Comparison of ENCODE assay signal across 24 cellular contexts in the genomic region with DNA sequence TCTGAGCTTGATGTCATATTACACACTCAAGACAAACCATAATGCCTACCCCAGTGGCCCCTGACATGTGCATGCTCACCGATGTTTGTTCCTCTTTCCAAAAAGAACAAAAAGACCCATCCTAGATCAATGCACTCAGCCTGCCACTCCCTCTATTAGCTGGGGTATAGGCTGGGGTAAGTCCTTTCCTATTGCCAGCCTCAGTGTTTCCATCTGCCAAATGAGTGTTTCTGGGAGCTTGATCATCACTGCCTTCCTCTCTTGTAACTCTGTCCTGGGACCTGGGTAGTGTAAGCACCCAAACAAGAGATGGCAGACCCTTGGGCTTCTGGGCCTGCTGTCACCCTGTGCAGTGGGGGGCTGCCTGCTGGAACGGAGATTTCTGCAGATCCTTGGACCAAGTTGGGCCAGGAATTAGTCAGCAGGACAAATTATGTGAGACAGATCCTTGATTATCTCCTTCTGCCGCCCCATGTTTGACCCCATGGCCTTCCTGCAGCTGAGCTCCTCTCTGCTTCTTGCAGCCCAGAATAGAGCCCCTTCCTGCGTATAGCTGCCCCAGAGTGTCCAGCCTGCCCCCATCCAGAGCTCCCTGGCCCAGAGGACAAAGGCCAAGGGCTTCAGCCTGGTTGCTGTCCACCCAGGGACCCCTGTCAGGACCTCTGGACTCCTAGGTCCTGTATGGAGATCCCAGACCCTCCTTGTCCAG. TPM values are rescaled to one million over a fixed set of nuclear protein-coding genes. Genes with fewer than 3 reads are reported as not detected.
DNase-seq lines count a peak whose midpoint lies in the region; ATAC-seq and TF ChIP-seq lines count a peak whose summit lies in the region.
"Had no signal": no experiment of that assay in that cellular context is flagged by ENCODE, and none has a peak within 500 bp of the region (broad histone marks: within the 10 kb centered on the region; RNA-seq: fewer than 3 reads in every experiment).

No MANE protein-coding gene starts in this region.

- no peak for TF ChIP-seq CTCF in natural killer cell (IDR thresholded peaks at IDR 0.05)
- TF ChIP-seq CTCF in progenitor cell of endocrine pancreas (IDR thresholded peaks at IDR 0.05; ENCODE audit: unreplicated experiment), result no peak
- no peak for TF ChIP-seq CTCF in RWPE1 (conservative IDR thresholded peaks at IDR 0.05; ENCODE audit: low read depth)

- H3K27ac ChIP-seq in RWPE1, result no peak overlapping the region
- H3K27ac ChIP-seq: left ventricle myocardium inferior, uterus had no signal

- intact Hi-C loops in natural killer cell (cut with micrococcal nuclease), result no loop called here

- DNase-seq in natural killer cell (peak; percentile 12), ecto neural progenitor cell (ENCODE audit: low spot score) (peak; percentile 34), progenitor cell of endocrine pancreas (ENCODE audit: low spot score, unreplicated experiment) (peak; percentile 2), ureter (ENCODE audit: low spot score) (peak; percentile 34), RWPE1 (ENCODE audit: low spot score) (no peak)
- no peak for DNase-seq in natural killer cell treated with Interleukin-12 subunit alpha and Interleukin-12 subunit beta and Interleukin-15 and Interleukin-18, amount 100 ng/mL, for 72 hours (ENCODE audit: low spot score)
- DNase-seq: activated CD4-positive, alpha-beta T cell treated with anti-CD3 and anti-CD28 coated beads for 36 hours; C1 segment of cervical spinal cord; COR-L47; DMS79 treated with DMSO at 0.1 percent for 48 hours; hypothalamus; Kasumi-1; left ventricle myocardium inferior; NCI-H146; NCI-H2107; NCI-H446; nucleus accumbens; small intestine; uterus had no signal

- H3K4me3 Mint-ChIP-seq in natural killer cell, result no peak overlapping the region
- no peak overlapping the region for H3K4me3 Mint-ChIP-seq in natural killer cell treated with Interleukin-12 subunit alpha and Interleukin-12 subunit beta and Interleukin-15 and Interleukin-18, amount 100 ng/mL, for 72 hours
- H3K4me3 Mint-ChIP-seq in progenitor cell of endocrine pancreas (ENCODE audit: low read depth), result no peak overlapping the region
- H3K4me3 Mint-ChIP-seq: activated CD4-positive, alpha-beta T cell treated with anti-CD3 and anti-CD28 coated beads for 36 hours; central memory CD8-positive, alpha-beta T cell had no signal

- ATAC-seq in natural killer cell (no peak), HG03460 (IDR thresholded peaks at IDR 0.05; ENCODE audit: unreplicated experiment) (no peak), GM21619 (IDR thresholded peaks at IDR 0.05; ENCODE audit: unreplicated experiment) (no peak)
- no peak for ATAC-seq in natural killer cell treated with Interleukin-12 subunit alpha and Interleukin-12 subunit beta and Interleukin-15 and Interleukin-18, amount 100 ng/mL, for 72 hours
- ATAC-seq: activated CD4-positive, alpha-beta T cell treated with anti-CD3 and anti-CD28 coated beads for 36 hours; HCT116 had no signal

- CTCF ChIA-PET in RWPE1 (lab: Yijun Ruan, JAX), result no interaction called here

- POLR2A ChIA-PET in RWPE1 (lab: Yijun Ruan, JAX; ENCODE audit: low non-redundant PET), result no interaction called here

- H3K27ac Mint-ChIP-seq in natural killer cell (no peak overlapping the region), progenitor cell of endocrine pancreas (no peak overlapping the region)
- H3K27ac Mint-ChIP-seq in natural killer cell treated with Interleukin-12 subunit alpha and Interleukin-12 subunit beta and Interleukin-15 and Interleukin-18, amount 100 ng/mL, for 72 hours, result no peak overlapping the region
- H3K27ac Mint-ChIP-seq: activated CD4-positive, alpha-beta T cell treated with anti-CD3 and anti-CD28 coated beads for 36 hours; activated T-helper 2 cell treated with anti-CD3 and anti-CD28 coated beads, Interferon-gamma antibody, Interleukin-2, Interleukin-4, amounts not matched to agents 10 μg/mL and 5 μg/mL and 100 μg/mL, durations not matched to agents 14 hours and 24 hours and 36 hours had no signal

- H3K4me1 Mint-ChIP-seq in natural killer cell (no peaks in the 10 kb centered on the region), progenitor cell of endocrine pancreas (ENCODE audit: low read depth) (no peaks in the 10 kb centered on the region)
- peaks cover 1 to 3% of the 10 kb centered on the region in 2 donors for H3K4me1 Mint-ChIP-seq in natural killer cell treated with Interleukin-12 subunit alpha and Interleukin-12 subunit beta and Interleukin-15 and Interleukin-18, amount 100 ng/mL, for 72 hours (ENCODE audit: low read depth in 2 of 2)
- H3K4me1 Mint-ChIP-seq: activated CD4-positive, alpha-beta T cell treated with anti-CD3 and anti-CD28 coated beads for 36 hours; central memory CD8-positive, alpha-beta T cell had no signal

- H3K27me3 Mint-ChIP-seq in natural killer cell (ENCODE audit: low read depth in 2 of 2), result peaks cover 5 to 21% of the 10 kb centered on the region in 2 donors
- H3K27me3 Mint-ChIP-seq in natural killer cell treated with Interleukin-12 subunit alpha and Interleukin-12 subunit beta and Interleukin-15 and Interleukin-18, amount 100 ng/mL, for 72 hours, result peaks cover 2 to 19% of the 10 kb centered on the region in 2 donors
- peaks cover 5% of the 10 kb centered on the region for H3K27me3 Mint-ChIP-seq in progenitor cell of endocrine pancreas
- H3K27me3 Mint-ChIP-seq: activated CD4-positive, alpha-beta T cell treated with anti-CD3 and anti-CD28 coated beads for 36 hours had no signal

- peaks cover 4 to 6% of the 10 kb centered on the region in 2 donors for H3K9me3 Mint-ChIP-seq in natural killer cell
- H3K9me3 Mint-ChIP-seq in natural killer cell treated with Interleukin-12 subunit alpha and Interleukin-12 subunit beta and Interleukin-15 and Interleukin-18, amount 100 ng/mL, for 72 hours, result peaks cover 3% of the 10 kb centered on the region
- peaks cover 5% of the 10 kb centered on the region for H3K9me3 Mint-ChIP-seq in progenitor cell of endocrine pancreas (ENCODE audit: low read depth)

- H3K36me3 Mint-ChIP-seq in natural killer cell (peaks cover 13% of the 10 kb centered on the region), progenitor cell of endocrine pancreas (ENCODE audit: insufficient read depth) (no peaks in the 10 kb centered on the region)
- H3K36me3 Mint-ChIP-seq in natural killer cell treated with Interleukin-12 subunit alpha and Interleukin-12 subunit beta and Interleukin-15 and Interleukin-18, amount 100 ng/mL, for 72 hours, result peaks cover 8% of the 10 kb centered on the region

RNA-seq across cellular contexts. Expression of gene LRP8, which starts 31.5 kb away (rescaled TPM):
- total RNA-seq in natural killer cell (10 to 100 TPM; 23.2 to 27.3 (median 24.9) TPM), progenitor cell of endocrine pancreas (4.4 and 5.2 TPM in 2 replicates), ureter (11.3 TPM)
- 100 to 1,000 TPM in 1 of 2 donors, 10 to 100 TPM in 1; 87.8 to 194 TPM for total RNA-seq in natural killer cell treated with Interleukin-12 subunit alpha and Interleukin-12 subunit beta and Interleukin-15 and Interleukin-18, amount 100 ng/mL, for 72 hours

Comparison
In these comparisons a context has a peak if more than half of its experiments do, and no peak if none do; other contexts are left out.
1. DNase-seq: peak in natural killer cell (single experiment), ecto neural progenitor cell (single experiment), progenitor cell of endocrine pancreas (single experiment) and ureter (single experiment); none in natural killer cell treated with Interleukin-12 subunit alpha and Interleukin-12 subunit beta and Interleukin-15 and Interleukin-18, amount 100 ng/mL, for 72 hours (single experiment) and RWPE1 (single experiment).